In genomic region chr15:70023064-70023768, GRCh38 we compare ENCODE assay signal across 8 cellular contexts.
DNase-seq lines count a peak whose midpoint lies in the region; ATAC-seq and TF ChIP-seq lines count a peak whose summit lies in the region.

No MANE protein-coding gene starts in this region.

- CTCF ChIA-PET in HCT116 (lab: Charles Lee): no interaction called here

- TF ChIP-seq POLR2A in HCT116 (IDR thresholded peaks at IDR 0.05; ENCODE audit: borderline replicate concordance, extremely low read depth, insufficient read depth, insufficient read length): no peak

- no peak overlapping the region for H3K27ac ChIP-seq in HCT116 (ENCODE audit: low read depth, low read length)

- in situ Hi-C loops in GM13977 (cut with MboI; ENCODE audit: low pct_unique_long_range_greater_than_20kb, low sequenced_read_pairs, unreplicated experiment): no loop called here

- H3K4me3 ChIP-seq in HCT116 (replicated peaks in 1 of 2; ENCODE audit: low read depth in 1 of 2, low read length in 2 of 2): no peak overlapping the region

- POLR2A ChIA-PET in HCT116 (lab: Charles Lee): no interaction called here

- H3K9me3 ChIP-seq in HCT116 (ENCODE audit: control insufficient read depth in 1 of 2, insufficient read depth in 1 of 2, low read depth in 1 of 2, low read length in 2 of 2): no peaks in the 10 kb centered on the region

- RAD21 ChIA-PET in HCT116 (lab: Charles Lee; ENCODE audit: low non-redundant PET in 1 of 2, low total read pairs in 2 of 2, uncharacterized antibody in 2 of 2, unreplicated experiment in 2 of 2): no interaction called here

- BruUV-seq in HCT116 (replicated peaks; lab: Mats Ljungman, UMichigan): no TSS peak

- no peaks in the 10 kb centered on the region for H4K20me1 ChIP-seq in HCT116 (ENCODE audit: insufficient read depth)

- H3K4me2 ChIP-seq in HCT116 (ENCODE audit: low read length): no peak overlapping the region; the same call in 1 of the 2 replicates

- peaks cover 0 to 10% of the 10 kb centered on the region in 2 experiments; a peak in 1 of 4 replicates for H3K4me1 ChIP-seq in HCT116 (ENCODE audit: control insufficient read depth in 1 of 2, insufficient read depth in 2 of 2, low read length in 2 of 2)

- peak; percentile 50; the same call in 1 of the 2 replicates for ATAC-seq in HCT116

- H3K79me2 ChIP-seq in HCT116 (ENCODE audit: insufficient read depth, low read length): no peaks in the 10 kb centered on the region

- H3K9me2 ChIP-seq in HCT116 (ENCODE audit: insufficient read depth): no peaks in the 10 kb centered on the region

- no peak for TF ChIP-seq RAD21 in HCT116 (IDR thresholded peaks at IDR 0.05; ENCODE audit: low read depth)

- intact Hi-C loops in HCT116 (cut with micrococcal nuclease): no loop called here

- H2AFZ ChIP-seq in HCT116 (ENCODE audit: low read depth, low read length, poor library complexity, severe bottlenecking): no peak overlapping the region

- no peaks in the 10 kb centered on the region for H3K36me3 ChIP-seq in HCT116 (ENCODE audit: control insufficient read depth in 1 of 2, insufficient read depth in 2 of 2, low read length in 2 of 2)

- peaks cover 6% of the 10 kb centered on the region; the same call in 1 of the 2 replicates for H3K27me3 ChIP-seq in HCT116 (ENCODE audit: insufficient read depth, low read length)

- no peak overlapping the region for H3K9ac ChIP-seq in HCT116 (ENCODE audit: low read length)

- TF ChIP-seq CTCF in GM13977 (IDR thresholded peaks at IDR 0.05; ENCODE audit: extremely low read depth, insufficient read depth, missing control alignments) (no peak), HCT116 (IDR thresholded peaks at IDR 0.05 in 2 of 3, conservative IDR thresholded peaks at IDR 0.05 in 1 of 3; ENCODE audit: borderline replicate concordance in 1 of 3, insufficient read depth in 1 of 3, low read depth in 2 of 3, low read length in 2 of 3) (no peak)

- peak; percentile 78 for DNase-seq in GM13977 (ENCODE audit: low spot score)
- DNase-seq in HCT116 (ENCODE audit: low read depth, low spot score): peak; percentile 15
- peak; percentile 10 for DNase-seq in NCI-H2029 treated with DMSO at 0.1 percent for 48 hours (lab: John Stamatoyannopoulos, UW)
- peak; percentile 7 to 28 for DNase-seq in activated CD8-positive, alpha-beta memory T cell treated with anti-CD3 and anti-CD28 coated beads for 4 hours (ENCODE audit: low read depth in 2 of 2)
- peak; percentile 39 for DNase-seq in fibroblast of the conjunctiva (ENCODE audit: low read depth)
- peak; percentile 6 to 13 (median 10) for DNase-seq in stimulated activated CD4-positive, alpha-beta T cell treated with anti-CD3 and anti-CD28 coated beads, TNF-alpha, amount 100 ng/mL, for 24 hours (ENCODE audit: low read depth in 3 of 3)
- DNase-seq in cerebellar nuclear complex (lab: John Stamatoyannopoulos, UW): no peak
- no peak for DNase-seq in NCI-H187 treated with DMSO at 0.1 percent for 48 hours (lab: John Stamatoyannopoulos, UW)

TF ChIP-seq in HCT116, 20 proteins besides CTCF, POLR2A, EP300 and RAD21:
- no peak for TF ChIP-seq ZFX (IDR thresholded peaks at IDR 0.05)
- no peak for TF ChIP-seq ATF3 (IDR thresholded peaks at IDR 0.05)
- no peak for TF ChIP-seq FOSL1 (IDR thresholded peaks at IDR 0.05; ENCODE audit: low read depth)
- TF ChIP-seq POLR2AphosphoS5 (IDR thresholded peaks at IDR 0.05; ENCODE audit: low read depth, low read length): no peak
- TF ChIP-seq EGR1 (IDR thresholded peaks at IDR 0.05; ENCODE audit: low read depth): no peak
- TF ChIP-seq REST (IDR thresholded peaks at IDR 0.05; ENCODE audit: low read depth): no peak
- no peak for TF ChIP-seq ZNF274 (IDR thresholded peaks at IDR 0.05; ENCODE audit: low read depth, low read length)
- no peak for TF ChIP-seq ELF1 (IDR thresholded peaks at IDR 0.05; ENCODE audit: borderline replicate concordance, low read depth)
- TF ChIP-seq SRF (IDR thresholded peaks at IDR 0.05; ENCODE audit: low read depth): no peak
- TF ChIP-seq SP1 (IDR thresholded peaks at IDR 0.05; ENCODE audit: low read depth): no peak
- no peak for TF ChIP-seq YY1 (IDR thresholded peaks at IDR 0.05; ENCODE audit: extremely low read depth, insufficient replicate concordance, low read depth, low read length)
- TF ChIP-seq TCF7L2 (IDR thresholded peaks at IDR 0.05; ENCODE audit: borderline replicate concordance, extremely low read depth, insufficient read depth, insufficient read length): no peak
- no peak for TF ChIP-seq EZH2phosphoT487 (IDR thresholded peaks at IDR 0.05; ENCODE audit: borderline replicate concordance)
- TF ChIP-seq CBX3 (IDR thresholded peaks at IDR 0.05; ENCODE audit: low read depth): no peak
- no peak for TF ChIP-seq MAX (IDR thresholded peaks at IDR 0.05)
- no peak for TF ChIP-seq CEBPB (IDR thresholded peaks at IDR 0.05; ENCODE audit: low read depth)
- no peak for TF ChIP-seq SIN3A (IDR thresholded peaks at IDR 0.05; ENCODE audit: low read depth)

Comparison
In these comparisons a context has a peak if more than half of its experiments do, and no peak if none do; other contexts are left out.
1. DNase-seq: peak in GM13977 (single experiment), HCT116 (single experiment), NCI-H2029 treated with DMSO at 0.1 percent for 48 hours (single experiment), activated CD8-positive, alpha-beta memory T cell treated with anti-CD3 and anti-CD28 coated beads for 4 hours (2 of 2), fibroblast of the conjunctiva (single experiment) and stimulated activated CD4-positive, alpha-beta T cell treated with anti-CD3 and anti-CD28 coated beads, TNF-alpha, amount 100 ng/mL, for 24 hours (3 of 3); none in cerebellar nuclear complex (0 of 2) and NCI-H187 treated with DMSO at 0.1 percent for 48 hours (single experiment).